1 cellular context compared by ENCODE assay signal in genomic region chr6:1526689-1527088, GRCh38.
TF ChIP-seq lines count a peak whose summit lies in the region.

No MANE protein-coding gene starts in this region.

TF ChIP-seq in GM23338, 12 proteins besides CTCF, POLR2A, EP300 and RAD21 (continued from another document):
- TF ChIP-seq ZNF462 (CRISPR knock-in tag; IDR thresholded peaks at IDR 0.05) = no peak
- TF ChIP-seq EZH2 (IDR thresholded peaks at IDR 0.05; ENCODE audit: low read depth, unreplicated experiment) = no peak
- no peak for TF ChIP-seq ZNF114 (CRISPR knock-in tag; IDR thresholded peaks at IDR 0.05)
- TF ChIP-seq CREB1 (CRISPR knock-in tag; IDR thresholded peaks at IDR 0.05; ENCODE audit: low read depth) = no peak
- no peak for TF ChIP-seq POLR2AphosphoS5 (IDR thresholded peaks at IDR 0.05; ENCODE audit: low read depth)
- no peak for TF ChIP-seq ZNF331 (CRISPR knock-in tag; IDR thresholded peaks at IDR 0.05; ENCODE audit: low read depth)
- no peak for TF ChIP-seq ETS1 (IDR thresholded peaks at IDR 0.05)
